Comparison of ENCODE assay signal across 8 cellular contexts in genomic region chr5:83473344-83474169, GRCh38. TPM values are rescaled to one million over a fixed set of nuclear protein-coding genes. Genes with fewer than 3 reads are reported as not detected.
DNase-seq lines count a peak whose midpoint lies in the region; FAIRE-seq and TF ChIP-seq lines count a peak whose summit lies in the region.

No MANE protein-coding gene starts in this region.

- H3K4me1 Mint-ChIP-seq in progenitor cell of endocrine pancreas (ENCODE audit: low read depth) = peaks cover 34% of the 10 kb centered on the region

- no peaks in the 10 kb centered on the region for H3K9me3 Mint-ChIP-seq in progenitor cell of endocrine pancreas (ENCODE audit: low read depth)

- H3K4me3 Mint-ChIP-seq in progenitor cell of endocrine pancreas (ENCODE audit: low read depth) = peak overlapping the region; percentile 93

- peak overlapping the region; percentile 75 for H3K4me3 ChIP-seq in SJCRH30
- H3K4me3 ChIP-seq in astrocyte of the spinal cord (ENCODE audit: low read depth, low read length) = peak overlapping the region; percentile 85
- peak overlapping the region; percentile 91 for H3K4me3 ChIP-seq in hepatocyte

- in situ Hi-C loops in astrocyte of the spinal cord (cut with HindIII; ENCODE audit: low sequenced_read_pairs) = no loop called here

- peak overlapping the region; percentile 61 for H2AFZ ChIP-seq in hepatocyte

- peaks cover 2% of the 10 kb centered on the region for H3K36me3 Mint-ChIP-seq in progenitor cell of endocrine pancreas (ENCODE audit: insufficient read depth)

- TF ChIP-seq POLR2A in H54 (IDR thresholded peaks at IDR 0.05; ENCODE audit: low read depth, low read length) = no peak

- no peaks in the 10 kb centered on the region for H3K9me3 ChIP-seq in KOPT-K1 (ENCODE audit: insufficient read depth, low read length, poor library complexity, severe bottlenecking)
- no peaks in the 10 kb centered on the region for H3K9me3 ChIP-seq in SJCRH30 (replicated peaks)
- no peaks in the 10 kb centered on the region for H3K9me3 ChIP-seq in hepatocyte (ENCODE audit: low read depth)

- peak; percentile 87 for DNase-seq in GM10266 (ENCODE audit: extremely low spot score)
- DNase-seq in H54 (ENCODE audit: insufficient read length, low spot score) = peak; percentile 77
- peak; percentile 98 to 99 for DNase-seq in SJCRH30
- DNase-seq in astrocyte of the spinal cord (ENCODE audit: low read depth, low spot score) = peak; percentile 99
- peak; percentile 96 for DNase-seq in hepatocyte (ENCODE audit: low spot score)
- DNase-seq in progenitor cell of endocrine pancreas (ENCODE audit: low spot score, unreplicated experiment) = peak; percentile 89
- DNase-seq in GF-D8 (lab: John Stamatoyannopoulos, UW) = no peak

- 1% methylated on average over 41 of the region's 42 CpGs for WGBS in hepatocyte (ENCODE audit: low lambda C conversion rate, missing lambda C conversion rate)

- peak overlapping the region; percentile 84 for H3K4me2 ChIP-seq in hepatocyte

- H3K27me3 ChIP-seq in SJCRH30 = no peaks in the 10 kb centered on the region
- H3K27me3 ChIP-seq in hepatocyte = no peaks in the 10 kb centered on the region

- H3K79me2 ChIP-seq in hepatocyte = peaks cover 50% of the 10 kb centered on the region

- peak; percentile 92 for FAIRE-seq in H54 (lab: Jason Lieb, UNC)

- peaks cover 11% of the 10 kb centered on the region for H3K4me1 ChIP-seq in SJCRH30
- peaks cover 23% of the 10 kb centered on the region for H3K4me1 ChIP-seq in hepatocyte (ENCODE audit: insufficient read depth)

- no peaks in the 10 kb centered on the region for H4K20me1 ChIP-seq in hepatocyte (ENCODE audit: insufficient read depth, poor library complexity, severe bottlenecking)

- H3K36me3 ChIP-seq in KOPT-K1 (ENCODE audit: insufficient read depth, low read length) (no peaks in the 10 kb centered on the region), SJCRH30 (peaks cover under 1% of the 10 kb centered on the region; the same call in 1 of the 2 replicates), hepatocyte (replicated peaks; ENCODE audit: insufficient read depth, low read depth) (no peaks in the 10 kb centered on the region)

- peak overlapping the region; percentile 45 for H3K27ac ChIP-seq in KOPT-K1 (ENCODE audit: low read depth, low read length, poor library complexity, severe bottlenecking)
- peak overlapping the region; percentile 88 for H3K27ac ChIP-seq in SJCRH30
- H3K27ac ChIP-seq in hepatocyte = peak overlapping the region; percentile 94

- no peaks in the 10 kb centered on the region for H3K27me3 Mint-ChIP-seq in progenitor cell of endocrine pancreas

- no peaks in the 10 kb centered on the region for H3K9me2 ChIP-seq in hepatocyte (replicated peaks; ENCODE audit: insufficient read depth)

- peak; percentile 73 for TF ChIP-seq CTCF in GM10266 (IDR thresholded peaks at IDR 0.05; ENCODE audit: control insufficient read depth, insufficient read depth, low read depth, missing control alignments)
- TF ChIP-seq CTCF in astrocyte of the spinal cord (IDR thresholded peaks at IDR 0.05; ENCODE audit: low read depth, low read length) = peak; percentile 85
- TF ChIP-seq CTCF in hepatocyte (IDR thresholded peaks at IDR 0.05; ENCODE audit: poor library complexity) = peak; percentile 88
- TF ChIP-seq CTCF in progenitor cell of endocrine pancreas (IDR thresholded peaks at IDR 0.05; ENCODE audit: unreplicated experiment) = peak; percentile 99

- peak overlapping the region; percentile 95 for H3K27ac Mint-ChIP-seq in progenitor cell of endocrine pancreas

RNA-seq across cellular contexts. Expression of gene VCAN, which starts 2.0 kb away (rescaled TPM):
- total RNA-seq in SJCRH30 (2014; rRNA removed; shearing (Covaris generic)) = 157 TPM in 2 replicates
- 367 and 398 TPM in 2 replicates for total RNA-seq in hepatocyte
- polyA plus RNA-seq in hepatocyte = 98.0 and 104 TPM in 2 replicates
- 673 and 675 TPM in 2 replicates for total RNA-seq in progenitor cell of endocrine pancreas
